Comparison of ENCODE assay signal across 23 cellular contexts in genomic region chr19:1373042-1373533, GRCh38. TPM values are rescaled to one million over a fixed set of nuclear protein-coding genes. Genes with fewer than 3 reads are reported as not detected.
A peak's percentile ranks its signal among the peaks of the same experiment; 100 is the strongest.
DNase-seq lines count a peak whose midpoint lies in the region; ATAC-seq and TF ChIP-seq lines count a peak whose summit lies in the region.
"Had no signal": no experiment of that assay in that cellular context is flagged by ENCODE, and none has a peak within 500 bp of the region (broad histone marks: within the 10 kb centered on the region; RNA-seq: fewer than 3 reads in every experiment).

No MANE protein-coding gene starts in this region.

- intact Hi-C loops in breast epithelium (cut with DNase I; ENCODE audit: low total_unique reads): no loop called here
- intact Hi-C loops in mammary epithelial cell (cut with micrococcal nuclease): no loop called here
- intact Hi-C loops in heart right ventricle (cut with DNase I): loop anchor here in 1 of 10 donors (10.0 kb wide), 1 partner anchor 88 kb away; the partner anchor contains the start of gene EFNA2
- intact Hi-C loops in ovary (cut with DNase I): loop anchor here in 1 of 4 donors (10.0 kb wide), 1 partner anchor 48 kb away; no protein-coding TSS in a partner anchor
- intact Hi-C loops in upper lobe of right lung (cut with DNase I): no loop called here

- H3K79me2 ChIP-seq in mammary epithelial cell (ENCODE audit: insufficient read depth, low read length) (no peaks in the 10 kb centered on the region), hepatocyte (no peaks in the 10 kb centered on the region)

- TF ChIP-seq POLR2A in breast epithelium (IDR thresholded peaks at IDR 0.05): no peak
- TF ChIP-seq POLR2A in ovary (IDR thresholded peaks at IDR 0.05): no peak

- CTCF ChIA-PET in mammary epithelial cell (lab: Charles Lee; ENCODE audit: low non-redundant PET): no interaction called here

- no peaks in the 10 kb centered on the region for H3K9me3 ChIP-seq in breast epithelium
- H3K9me3 ChIP-seq in mammary epithelial cell (replicated peaks; ENCODE audit: insufficient read depth, low read length): no peaks in the 10 kb centered on the region
- no peaks in the 10 kb centered on the region for H3K9me3 ChIP-seq in heart right ventricle
- no peaks in the 10 kb centered on the region for H3K9me3 ChIP-seq in ovary
- no peaks in the 10 kb centered on the region for H3K9me3 ChIP-seq in upper lobe of right lung
- no peaks in the 10 kb centered on the region for H3K9me3 ChIP-seq in hepatocyte (ENCODE audit: low read depth)
- H3K9me3 ChIP-seq: Caco-2, MG63, uterus had no signal

- in situ Hi-C loops in mammary epithelial cell (cut with MboI; ENCODE audit: low sequenced_read_pairs in 2 of 2): no loop called here

- H3K4me1 ChIP-seq in breast epithelium (no peaks in the 10 kb centered on the region), mammary epithelial cell (ENCODE audit: insufficient read depth, low read length) (no peaks in the 10 kb centered on the region), heart right ventricle (peaks cover 9 to 25% (median 16%) of the 10 kb centered on the region in 9 donors), ovary (ENCODE audit: insufficient read depth) (peaks cover 12% of the 10 kb centered on the region), upper lobe of right lung (no peaks in the 10 kb centered on the region), hepatocyte (ENCODE audit: insufficient read depth) (no peaks in the 10 kb centered on the region)
- H3K4me1 ChIP-seq: Caco-2, uterus had no signal

- dilution Hi-C loops in mammary epithelial cell (cut with HindIII; ENCODE audit: low sequenced_read_pairs): loop anchor here (5.0 to 10.0 kb wide), 3 partner anchors 36 to 102 kb away; partner anchors contain the start of gene C19orf25

- TF ChIP-seq CTCF in breast epithelium (IDR thresholded peaks at IDR 0.05) (no peak), mammary epithelial cell (conservative IDR thresholded peaks at IDR 0.05 in 1 of 2, IDR thresholded peaks at IDR 0.05 in 1 of 2; ENCODE audit: extremely low read depth in 1 of 2, insufficient read depth in 1 of 2, low read depth in 1 of 2, low read length in 2 of 2) (no peak), heart right ventricle (IDR thresholded peaks at IDR 0.05) (no peak), ovary (IDR thresholded peaks at IDR 0.05) (peak in 1 of 3 donors; percentile 10), upper lobe of right lung (IDR thresholded peaks at IDR 0.05) (no peak), hepatocyte (IDR thresholded peaks at IDR 0.05; ENCODE audit: poor library complexity) (no peak)

- TF ChIP-seq EP300 in ovary (IDR thresholded peaks at IDR 0.05): no peak

- peak in 7 of 8 donors; percentile 2 to 36 (median 9) for ATAC-seq in heart right ventricle
- ATAC-seq in upper lobe of right lung: no peak
- ATAC-seq: activated naive CD4-positive, alpha-beta T cell treated with anti-CD3 and anti-CD28 coated beads, Interleukin-2, amount 50 U/mL, for 72 hours; naive thymus-derived CD8-positive, alpha-beta T cell had no signal

- H3K36me3 ChIP-seq in breast epithelium: peaks cover 18% of the 10 kb centered on the region
- H3K36me3 ChIP-seq in mammary epithelial cell (ENCODE audit: insufficient read depth, low read length): peaks cover 4% of the 10 kb centered on the region
- H3K36me3 ChIP-seq in heart right ventricle: peaks cover 0 to 88% (median 34%) of the 10 kb centered on the region in 9 donors
- no peaks in the 10 kb centered on the region for H3K36me3 ChIP-seq in ovary
- H3K36me3 ChIP-seq in upper lobe of right lung: peaks cover 64% of the 10 kb centered on the region
- H3K36me3 ChIP-seq in hepatocyte (replicated peaks; ENCODE audit: insufficient read depth, low read depth): peaks cover 3% of the 10 kb centered on the region
- H3K36me3 ChIP-seq: MG63, uterus had no signal

- 85% methylated on average over 18 of the region's 20 CpGs for WGBS in mammary epithelial cell (ENCODE audit: low coverage, missing lambda C conversion rate)
- 57 to 64% methylated on average over 20 of the region's 20 CpGs for WGBS in heart right ventricle, 2 donors
- WGBS in ovary, 3 donors: 14 to 40% (median 15%) methylated on average over 20 of the region's 20 CpGs
- WGBS in hepatocyte (ENCODE audit: low lambda C conversion rate, missing lambda C conversion rate): 94% methylated on average over 20 of the region's 20 CpGs

- H3K27ac ChIP-seq in breast epithelium: peak overlapping the region; percentile 40 to 73
- H3K27ac ChIP-seq in mammary epithelial cell (ENCODE audit: insufficient read depth, low read depth, low read length): no peak overlapping the region
- H3K27ac ChIP-seq in heart right ventricle: peak overlapping the region; percentile 68 to 92 (median 84)
- H3K27ac ChIP-seq in ovary: peak overlapping the region; percentile 6 to 80
- peak overlapping the region; percentile 17 for H3K27ac ChIP-seq in upper lobe of right lung
- H3K27ac ChIP-seq in hepatocyte: no peak overlapping the region
- H3K27ac ChIP-seq: 22Rv1, brain microvascular endothelial cell, HL-60 had no signal

- BruUV-seq in mammary epithelial cell (replicated peaks; lab: Mats Ljungman, UMichigan): no TSS peak

- H3K27me3 ChIP-seq in breast epithelium: no peaks in the 10 kb centered on the region
- no peaks in the 10 kb centered on the region for H3K27me3 ChIP-seq in mammary epithelial cell (ENCODE audit: insufficient read depth, low read length)
- no peaks in the 10 kb centered on the region for H3K27me3 ChIP-seq in heart right ventricle
- no peaks in the 10 kb centered on the region for H3K27me3 ChIP-seq in ovary
- no peaks in the 10 kb centered on the region for H3K27me3 ChIP-seq in upper lobe of right lung
- no peaks in the 10 kb centered on the region for H3K27me3 ChIP-seq in hepatocyte
- H3K27me3 ChIP-seq: brain microvascular endothelial cell, MG63, uterus had no signal

- H3K4me3 ChIP-seq in breast epithelium (no peak overlapping the region), mammary epithelial cell (replicated peaks in 1 of 3; ENCODE audit: insufficient read depth in 1 of 3, low read depth in 2 of 3, low read length in 3 of 3) (no peak overlapping the region), heart right ventricle (no peak overlapping the region), ovary (no peak overlapping the region), upper lobe of right lung (no peak overlapping the region), hepatocyte (no peak overlapping the region)
- H3K4me3 ChIP-seq: MG63, smooth muscle cell, uterus had no signal

- H4K20me1 ChIP-seq in mammary epithelial cell (ENCODE audit: insufficient read depth, low read length): no peaks in the 10 kb centered on the region
- H4K20me1 ChIP-seq in hepatocyte (ENCODE audit: insufficient read depth, poor library complexity, severe bottlenecking): no peaks in the 10 kb centered on the region

- H3K9me2 ChIP-seq in hepatocyte (replicated peaks; ENCODE audit: insufficient read depth): no peaks in the 10 kb centered on the region

- DNase-seq in breast epithelium (ENCODE audit: low spot score in 2 of 2) (no peak), mammary epithelial cell (no peak), heart right ventricle (no peak), ovary (peak in 1 of 5 donors; percentile 62), upper lobe of right lung (no peak), medulla oblongata (ENCODE audit: extremely low spot score) (no peak), hepatocyte (ENCODE audit: low spot score) (no peak)
- DNase-seq in activated CD8-positive, alpha-beta memory T cell treated with anti-CD3 and anti-CD28 coated beads for 24 hours: no peak
- DNase-seq: brain microvascular endothelial cell; Caco-2; mesendoderm; MG63; naive thymus-derived CD8-positive, alpha-beta T cell; NCI-H146; NCI-H2171 treated with DMSO at 0.1 percent for 48 hours; SHP77; stimulated activated CD4-positive, alpha-beta T cell treated with anti-CD3 and anti-CD28 coated beads, Interleukin-4, amount 100 ng/mL, for 1 hour; SW 1271; uterus had no signal

- H3K9ac ChIP-seq in mammary epithelial cell (ENCODE audit: insufficient read depth, low read length): no peak overlapping the region

- H2AFZ ChIP-seq in mammary epithelial cell (ENCODE audit: low read depth, low read length) (no peak overlapping the region), hepatocyte (no peak overlapping the region)

- H3K4me2 ChIP-seq in mammary epithelial cell (ENCODE audit: insufficient read depth, low read depth, low read length) (no peak overlapping the region), hepatocyte (no peak overlapping the region)
- H3K4me2 ChIP-seq: smooth muscle cell had no signal

RNA-seq across cellular contexts. Expression of gene NDUFS7, which starts 10.6 kb away (rescaled TPM):
- total RNA-seq in breast epithelium (100 to 1,000 TPM in 1 of 3 donors, 10 to 100 TPM in 2; 67.5 to 122 (median 67.5) TPM), mammary epithelial cell (10 to 100 TPM; 34.3 to 73.6 TPM), heart right ventricle (100 to 1,000 TPM; 248 to 446 (median 377) TPM), ovary (100 to 1,000 TPM in 1 of 7 donors, 10 to 100 TPM in 6; 65.6 to 112 (median 79.9) TPM), upper lobe of right lung (78.2 TPM), hepatocyte (81.6 and 130 TPM in 2 replicates)
- polyA plus RNA-seq in mammary epithelial cell (61.1 TPM), heart right ventricle (100 to 1,000 TPM; 307 to 498 TPM), ovary (10 to 100 TPM in 1 of 2 donors, under 1 TPM in 1; 0.72 to 96.2 TPM), hepatocyte (270 and 276 TPM in 2 replicates)
- polyA minus RNA-seq in mammary epithelial cell: 11.9 TPM

RNA-seq across cellular contexts. Expression of gene GAMT, which starts 28.3 kb away (rescaled TPM):
- total RNA-seq in breast epithelium (10 to 100 TPM; 23.6 to 40.0 (median 30.3) TPM), mammary epithelial cell (10 to 100 TPM in 1 of 2 donors, 1 to 10 TPM in 1; 4.2 to 19.5 TPM), heart right ventricle (10 to 100 TPM; 53.4 to 89.2 (median 72.1) TPM), ovary (10 to 100 TPM in 6 of 7 donors, 1 to 10 TPM in 1; 8.3 to 34.1 (median 20.1) TPM), upper lobe of right lung (7.1 TPM), hepatocyte (121 and 122 TPM in 2 replicates)
- polyA plus RNA-seq in mammary epithelial cell (8.0 TPM), heart right ventricle (100 to 1,000 TPM in 1 of 2 donors, 10 to 100 TPM in 1; 30.8 to 260 TPM), ovary (10 to 100 TPM in 1 of 2 donors, 1 to 10 TPM in 1; 8.0 to 13.8 TPM), hepatocyte (148 and 170 TPM in 2 replicates)
- polyA minus RNA-seq in mammary epithelial cell: not detected

RNA-seq across cellular contexts. Expression of gene DAZAP1, which starts 34.3 kb away (rescaled TPM):
- 10 to 100 TPM; 35.8 to 50.9 (median 48.8) TPM for total RNA-seq in breast epithelium
- total RNA-seq in mammary epithelial cell: 100 to 1,000 TPM in 1 of 2 donors, 10 to 100 TPM in 1; 32.8 to 163 TPM
- 56.3 TPM for polyA plus RNA-seq in mammary epithelial cell
- 238 TPM for polyA minus RNA-seq in mammary epithelial cell
- total RNA-seq in heart right ventricle: 100 to 1,000 TPM in 2 of 10 donors, 10 to 100 TPM in 8; 56.7 to 111 (median 73.8) TPM
- polyA plus RNA-seq in heart right ventricle: 10 to 100 TPM; 82.6 to 91.3 TPM
- total RNA-seq in ovary: 100 to 1,000 TPM in 1 of 7 donors, 10 to 100 TPM in 6; 35.4 to 113 (median 79.5) TPM
- polyA plus RNA-seq in ovary: 10 to 100 TPM; 29.6 to 58.5 TPM
- total RNA-seq in upper lobe of right lung: 98.7 TPM
- total RNA-seq in hepatocyte: 42.4 and 46.8 TPM in 2 replicates
- 35.8 and 37.9 TPM in 2 replicates for polyA plus RNA-seq in hepatocyte

Comparison
In these comparisons a context has a peak if more than half of its experiments do, and no peak if none do; other contexts are left out.
1. H3K27ac ChIP-seq: peak in breast epithelium (2 of 2), heart right ventricle (10 of 10), ovary (2 of 2) and upper lobe of right lung (single experiment); none in mammary epithelial cell (single experiment) and hepatocyte (single experiment).